In genomic region chr1:21815724-21816311, GRCh38 we compare ENCODE assay signal across 1 cellular context.
TF ChIP-seq lines count a peak whose summit lies in the region.

No MANE protein-coding gene starts in this region.

TF ChIP-seq in IMR-90, 13 proteins besides CTCF, POLR2A, EP300 and RAD21:
- TF ChIP-seq CEBPB (IDR thresholded peaks at IDR 0.05; ENCODE audit: low read depth, low read length) (no peak), BHLHE40 (IDR thresholded peaks at IDR 0.05; ENCODE audit: low read depth, low read length) (no peak), NFE2L2 (IDR thresholded peaks at IDR 0.05; ENCODE audit: low read depth, low read length) (no peak), FOS (IDR thresholded peaks at IDR 0.05; ENCODE audit: low read depth, low read length) (no peak), MAFK (IDR thresholded peaks at IDR 0.05; ENCODE audit: low read depth, low read length) (no peak), ELK1 (IDR thresholded peaks at IDR 0.05; ENCODE audit: borderline replicate concordance, low read depth, low read length) (no peak), SMC3 (IDR thresholded peaks at IDR 0.05; ENCODE audit: low read depth, low read length) (no peak)
